ENCODE assay signal across 8 cellular contexts in the genomic region with DNA sequence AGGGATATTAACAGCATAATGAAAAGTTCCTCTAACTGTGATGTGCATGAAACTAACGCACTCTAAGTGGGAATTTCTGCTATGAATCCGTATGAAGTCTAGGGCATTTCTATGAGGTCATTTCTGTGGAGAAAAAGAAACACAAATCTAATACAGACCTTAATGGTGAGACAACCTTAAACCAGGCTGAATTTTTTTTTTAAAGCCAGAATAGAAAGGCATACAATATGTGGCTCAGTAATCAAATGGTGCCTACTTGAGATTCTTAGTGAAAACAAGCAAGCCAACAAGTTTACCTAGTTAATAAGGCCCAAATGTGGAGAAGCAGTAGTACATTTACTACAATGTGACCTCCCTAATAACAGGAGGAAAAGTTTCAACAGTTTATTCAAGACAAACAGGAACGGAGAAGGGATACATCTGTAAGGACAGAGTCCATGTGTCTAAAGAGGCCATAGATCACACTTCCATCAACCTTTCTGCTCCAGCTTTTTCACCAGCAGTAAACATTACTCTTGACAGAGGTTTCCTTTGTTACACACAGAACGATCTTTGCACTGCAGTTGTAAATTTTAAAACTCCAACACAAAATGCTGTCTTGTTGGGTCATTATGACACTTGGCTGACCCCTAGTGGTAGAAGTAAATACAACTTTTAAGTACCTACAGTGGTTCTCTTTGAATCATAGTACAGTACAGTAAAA. TPM values are rescaled to one million over a fixed set of nuclear protein-coding genes. Genes with fewer than 3 reads are reported as not detected.
DNase-seq lines count a peak whose midpoint lies in the region; ATAC-seq and TF ChIP-seq lines count a peak whose summit lies in the region.

No MANE protein-coding gene starts in this region.

- H3K27me3 Mint-ChIP-seq in osteocyte (ENCODE audit: unreplicated experiment): no peaks in the 10 kb centered on the region
- H3K27me3 Mint-ChIP-seq in activated T-helper 2 cell treated with anti-CD3 and anti-CD28 coated beads, Interferon-gamma antibody, Interleukin-2, Interleukin-4, amounts not matched to agents 10 μg/mL and 5 μg/mL and 100 μg/mL, durations not matched to agents 14 hours and 24 hours and 36 hours (ENCODE audit: low read depth): no peaks in the 10 kb centered on the region

- no peaks in the 10 kb centered on the region for H3K27me3 ChIP-seq in WERI-Rb-1 (ENCODE audit: insufficient read depth, low read depth, severe bottlenecking)

- intact Hi-C loops in activated T-helper 2 cell treated with anti-CD3 and anti-CD28 coated beads, Interferon-gamma antibody, Interleukin-2, Interleukin-4, amounts not matched to agents 10 μg/mL and 5 μg/mL and 100 μg/mL, durations not matched to agents 14 hours and 24 hours and 36 hours (cut with micrococcal nuclease): loop anchor here (1.0 to 2.0 kb wide), 3 partner anchors 49 to 225 kb away; a partner anchor contains a TSS

- H3K9me3 Mint-ChIP-seq in osteocyte (ENCODE audit: unreplicated experiment): no peaks in the 10 kb centered on the region
- no peaks in the 10 kb centered on the region for H3K9me3 Mint-ChIP-seq in activated T-helper 2 cell treated with anti-CD3 and anti-CD28 coated beads, Interferon-gamma antibody, Interleukin-2, Interleukin-4, amounts not matched to agents 10 μg/mL and 5 μg/mL and 100 μg/mL, durations not matched to agents 14 hours and 24 hours and 36 hours

- peaks cover 9% of the 10 kb centered on the region for H3K36me3 ChIP-seq in WERI-Rb-1

- H3K4me3 ChIP-seq in WERI-Rb-1 (ENCODE audit: low read depth, low read length): no peak overlapping the region

- ATAC-seq in GM18873 (IDR thresholded peaks at IDR 0.05; ENCODE audit: low FRiP score, unreplicated experiment) (peak; percentile 80), HG03060 (IDR thresholded peaks at IDR 0.05; ENCODE audit: low read depth, unreplicated experiment) (peak; percentile 76)

- DNase-seq in COLO829 (ENCODE audit: low spot score) (peak; percentile 80), NCI-H2081 treated with DMSO at 0.1 percent for 48 hours (lab: John Stamatoyannopoulos, UW) (peak; percentile 44), WERI-Rb-1 (no peak), germinal center (ENCODE audit: low spot score) (peak; percentile 41), osteocyte (ENCODE audit: extremely low spot score, unreplicated experiment) (no peak)
- no peak for DNase-seq in activated T-helper 2 cell treated with anti-CD3 and anti-CD28 coated beads, Interferon-gamma antibody, Interleukin-2, Interleukin-4, amounts not matched to agents 10 μg/mL and 5 μg/mL and 100 μg/mL, durations not matched to agents 14 hours and 24 hours and 36 hours (ENCODE audit: low spot score)

- TF ChIP-seq CTCF in WERI-Rb-1 (IDR thresholded peaks at IDR 0.05; ENCODE audit: low read depth, low read length): peak; percentile 53
- TF ChIP-seq CTCF in osteocyte (IDR thresholded peaks at IDR 0.05): peak; percentile 76

- no peak overlapping the region for H3K27ac ChIP-seq in WERI-Rb-1

- H3K36me3 Mint-ChIP-seq in osteocyte (ENCODE audit: unreplicated experiment): peaks cover 5% of the 10 kb centered on the region
- H3K36me3 Mint-ChIP-seq in activated T-helper 2 cell treated with anti-CD3 and anti-CD28 coated beads, Interferon-gamma antibody, Interleukin-2, Interleukin-4, amounts not matched to agents 10 μg/mL and 5 μg/mL and 100 μg/mL, durations not matched to agents 14 hours and 24 hours and 36 hours (ENCODE audit: low read depth): peaks cover 19% of the 10 kb centered on the region

- no peak overlapping the region for H3K27ac Mint-ChIP-seq in osteocyte (ENCODE audit: unreplicated experiment)
- no peak overlapping the region for H3K27ac Mint-ChIP-seq in activated T-helper 2 cell treated with anti-CD3 and anti-CD28 coated beads, Interferon-gamma antibody, Interleukin-2, Interleukin-4, amounts not matched to agents 10 μg/mL and 5 μg/mL and 100 μg/mL, durations not matched to agents 14 hours and 24 hours and 36 hours

- H3K4me3 Mint-ChIP-seq in osteocyte (ENCODE audit: unreplicated experiment): no peak overlapping the region
- H3K4me3 Mint-ChIP-seq in activated T-helper 2 cell treated with anti-CD3 and anti-CD28 coated beads, Interferon-gamma antibody, Interleukin-2, Interleukin-4, amounts not matched to agents 10 μg/mL and 5 μg/mL and 100 μg/mL, durations not matched to agents 14 hours and 24 hours and 36 hours (ENCODE audit: low read depth): no peak overlapping the region

- H3K9me3 ChIP-seq in WERI-Rb-1 (ENCODE audit: severe bottlenecking): no peaks in the 10 kb centered on the region

- peaks cover 3% of the 10 kb centered on the region for H3K4me1 Mint-ChIP-seq in osteocyte (ENCODE audit: unreplicated experiment)
- peaks cover 4% of the 10 kb centered on the region for H3K4me1 Mint-ChIP-seq in activated T-helper 2 cell treated with anti-CD3 and anti-CD28 coated beads, Interferon-gamma antibody, Interleukin-2, Interleukin-4, amounts not matched to agents 10 μg/mL and 5 μg/mL and 100 μg/mL, durations not matched to agents 14 hours and 24 hours and 36 hours (ENCODE audit: low read depth)

RNA-seq across cellular contexts. Expression of a gene that starts 26.2 kb away (rescaled TPM):
- 13.4 and 14.1 TPM in 2 replicates for total RNA-seq in osteocyte
- 36.0 and 41.0 TPM in 2 replicates for total RNA-seq in activated T-helper 2 cell treated with anti-CD3 and anti-CD28 coated beads, Interferon-gamma antibody, Interleukin-2, Interleukin-4, amounts not matched to agents 10 μg/mL and 5 μg/mL and 100 μg/mL, durations not matched to agents 14 hours and 24 hours and 36 hours

RNA-seq across cellular contexts. Expression of a gene that starts 49.2 kb away (rescaled TPM):
- total RNA-seq in osteocyte: 5.5 and 5.9 TPM in 2 replicates
- 19.2 and 19.6 TPM in 2 replicates for total RNA-seq in activated T-helper 2 cell treated with anti-CD3 and anti-CD28 coated beads, Interferon-gamma antibody, Interleukin-2, Interleukin-4, amounts not matched to agents 10 μg/mL and 5 μg/mL and 100 μg/mL, durations not matched to agents 14 hours and 24 hours and 36 hours

Comparison
In these comparisons a context has a peak if more than half of its experiments do, and no peak if none do; other contexts are left out.
1. DNase-seq: peak in COLO829 (single experiment), NCI-H2081 treated with DMSO at 0.1 percent for 48 hours (single experiment) and germinal center (single experiment); none in WERI-Rb-1 (single experiment), osteocyte (single experiment) and activated T-helper 2 cell treated with anti-CD3 and anti-CD28 coated beads, Interferon-gamma antibody, Interleukin-2, Interleukin-4, amounts not matched to agents 10 μg/mL and 5 μg/mL and 100 μg/mL, durations not matched to agents 14 hours and 24 hours and 36 hours (single experiment).